ENCODE assay signal across 8 cellular contexts in the genomic region with DNA sequence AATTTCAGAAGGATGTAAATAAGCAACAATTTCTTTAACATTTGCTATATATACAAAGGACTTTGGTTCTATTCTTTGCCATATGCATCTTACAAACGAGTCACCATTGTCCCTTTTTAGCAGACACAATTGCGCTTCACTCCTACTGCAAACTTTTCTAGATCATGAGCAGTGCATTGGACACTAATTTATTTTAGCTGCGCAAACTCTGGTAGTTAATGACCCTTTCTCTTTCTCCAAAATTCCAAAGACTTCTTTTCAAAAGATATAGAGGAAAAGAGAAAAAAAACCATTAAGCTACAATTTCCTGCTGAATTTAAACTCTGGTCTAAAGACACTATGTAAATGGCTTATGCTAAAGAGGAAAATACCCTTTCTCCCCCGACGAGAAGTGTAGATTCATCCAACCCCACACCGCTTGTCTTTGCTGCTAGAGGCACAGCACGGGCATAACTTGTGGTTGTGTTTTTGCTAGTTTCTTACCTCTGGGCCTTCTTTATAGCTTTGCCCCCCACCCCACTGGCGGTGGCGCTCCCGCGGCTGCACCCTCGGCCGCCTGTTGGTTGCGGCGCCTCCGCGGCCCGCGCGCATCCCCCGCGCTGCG.
DNase-seq lines count a peak whose midpoint lies in the region; ATAC-seq lines count a peak whose summit lies in the region.

No MANE protein-coding gene starts in this region.

- H3K9ac ChIP-seq in rectal smooth muscle tissue (ENCODE audit: low read length), result no peak overlapping the region

- no peak overlapping the region for H3K27ac Mint-ChIP-seq in dendritic cell treated with granulocyte-macrophage colony-stimulating factor and Interleukin-4, amounts not matched to agents 40 ng/mL and 50 ng/mL, for 4 days

- H3K27me3 ChIP-seq in rectal smooth muscle tissue (ENCODE audit: control insufficient read depth, insufficient read depth, low read length), result peaks cover 8% of the 10 kb centered on the region

- H3K4me1 Mint-ChIP-seq in dendritic cell treated with granulocyte-macrophage colony-stimulating factor and Interleukin-4, amounts not matched to agents 40 ng/mL and 50 ng/mL, for 4 days (ENCODE audit: low read depth), result peaks cover 11% of the 10 kb centered on the region

- no peaks in the 10 kb centered on the region for H3K36me3 ChIP-seq in rectal smooth muscle tissue (ENCODE audit: control insufficient read depth, insufficient read depth, low read length)

- peaks cover 24% of the 10 kb centered on the region for H3K36me3 Mint-ChIP-seq in dendritic cell treated with granulocyte-macrophage colony-stimulating factor and Interleukin-4, amounts not matched to agents 40 ng/mL and 50 ng/mL, for 4 days (ENCODE audit: low read depth)

- H3K27ac ChIP-seq in rectal smooth muscle tissue (ENCODE audit: low read depth, low read length), result no peak overlapping the region

- DNase-seq in DMS53 (lab: John Stamatoyannopoulos, UW), result peak; percentile 89
- DNase-seq in NCI-H1417 (lab: John Stamatoyannopoulos, UW), result peak in 2 of 3 experiments; percentile 78 to 95
- no peak for DNase-seq in activated gamma-delta T cell (lab: John Stamatoyannopoulos, UW)

- peak overlapping the region; percentile 79 for H3K4me3 Mint-ChIP-seq in dendritic cell treated with granulocyte-macrophage colony-stimulating factor and Interleukin-4, amounts not matched to agents 40 ng/mL and 50 ng/mL, for 4 days

- no peaks in the 10 kb centered on the region for H3K9me3 Mint-ChIP-seq in dendritic cell treated with granulocyte-macrophage colony-stimulating factor and Interleukin-4, amounts not matched to agents 40 ng/mL and 50 ng/mL, for 4 days

- peaks cover 26% of the 10 kb centered on the region for H3K27me3 Mint-ChIP-seq in dendritic cell treated with granulocyte-macrophage colony-stimulating factor and Interleukin-4, amounts not matched to agents 40 ng/mL and 50 ng/mL, for 4 days

- ATAC-seq in GM21390 (IDR thresholded peaks at IDR 0.05; ENCODE audit: unreplicated experiment), result peak; percentile 17
- ATAC-seq in HG03571 (IDR thresholded peaks at IDR 0.05; ENCODE audit: unreplicated experiment), result no peak
- no peak for ATAC-seq in HG02642 (IDR thresholded peaks at IDR 0.05; ENCODE audit: poor library complexity, unreplicated experiment)

- intact Hi-C loops in dendritic cell treated with granulocyte-macrophage colony-stimulating factor and Interleukin-4, amounts not matched to agents 40 ng/mL and 50 ng/mL, for 4 days (cut with micrococcal nuclease), result loop anchor here (2.0 kb wide), 2 partner anchors 125 to 291 kb away; no protein-coding TSS in a partner anchor

- H3K4me1 ChIP-seq in rectal smooth muscle tissue (ENCODE audit: control insufficient read depth, insufficient read depth, low read length), result no peaks in the 10 kb centered on the region

- peak overlapping the region; percentile 65 for H3K4me3 ChIP-seq in rectal smooth muscle tissue (ENCODE audit: low read length)
